Comparison of ENCODE assay signal across 28 cellular contexts in the genomic region with DNA sequence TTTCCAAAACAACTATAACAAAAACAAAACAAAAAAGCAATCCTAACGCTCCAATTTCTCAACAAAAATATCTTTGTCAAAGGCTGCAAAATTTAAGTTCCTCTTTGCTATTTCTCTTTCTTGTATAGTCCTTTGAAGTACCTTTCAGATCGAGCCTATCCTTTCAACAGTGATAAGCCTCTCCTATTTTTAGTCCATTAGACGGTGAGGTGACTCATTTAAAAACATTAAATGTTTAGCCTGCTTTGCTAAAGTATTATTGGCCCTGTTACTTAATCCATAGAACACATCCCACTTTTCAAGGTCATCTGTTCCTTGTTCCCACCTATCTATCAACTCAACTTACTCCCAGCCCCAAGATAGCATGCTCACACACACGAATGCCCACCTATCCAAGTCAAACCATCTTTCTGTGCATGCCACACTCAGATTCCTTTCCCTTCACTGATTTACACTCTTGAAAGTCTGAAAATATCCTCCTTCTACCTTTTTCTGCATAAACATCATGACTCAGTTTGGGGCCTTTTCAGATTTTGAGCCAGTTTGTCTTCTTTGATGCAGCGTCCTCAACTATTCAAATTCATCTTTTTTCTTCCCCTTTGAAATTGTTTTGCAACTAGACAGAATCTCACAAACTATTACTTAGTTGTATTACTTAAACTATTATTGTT.
DNase-seq lines count a peak whose midpoint lies in the region; ATAC-seq and TF ChIP-seq lines count a peak whose summit lies in the region.
"Had no signal": no experiment of that assay in that cellular context is flagged by ENCODE, and none has a peak within 500 bp of the region (broad histone marks: within the 10 kb centered on the region; RNA-seq: fewer than 3 reads in every experiment).

No MANE protein-coding gene starts in this region.

- no peak overlapping the region for H3K27ac ChIP-seq in foreskin keratinocyte
- H3K27ac ChIP-seq: ascending aorta, esophagus squamous epithelium had no signal

- POLR2A ChIA-PET in activated CD8-positive, alpha-beta T cell treated with anti-CD3 and anti-CD28 coated beads for 36 hours (lab: Charles Lee): no interaction called here

- intact Hi-C loops in activated CD8-positive, alpha-beta T cell treated with anti-CD3 and anti-CD28 coated beads for 36 hours (cut with micrococcal nuclease): no loop called here

- TF ChIP-seq CTCF in foreskin keratinocyte (conservative IDR thresholded peaks at IDR 0.05): no peak
- TF ChIP-seq CTCF in activated CD8-positive, alpha-beta T cell treated with anti-CD3 and anti-CD28 coated beads for 36 hours (IDR thresholded peaks at IDR 0.05): no peak

- H3K9me3 Mint-ChIP-seq in activated CD8-positive, alpha-beta T cell treated with anti-CD3 and anti-CD28 coated beads for 36 hours: peaks cover 4% of the 10 kb centered on the region
- peaks cover 9 to 40% of the 10 kb centered on the region in 2 donors for H3K9me3 Mint-ChIP-seq in effector memory CD8-positive, alpha-beta T cell
- H3K9me3 Mint-ChIP-seq: nephron had no signal

- no peak overlapping the region for H3K4me3 Mint-ChIP-seq in activated CD8-positive, alpha-beta T cell treated with anti-CD3 and anti-CD28 coated beads for 36 hours
- no peak overlapping the region for H3K4me3 Mint-ChIP-seq in effector memory CD8-positive, alpha-beta T cell
- H3K4me3 Mint-ChIP-seq: activated CD4-positive, alpha-beta memory T cell treated with anti-CD3 and anti-CD28 coated beads, Interleukin-2, amount 10 ng/mL, durations not matched to agents 7 days and 5 days; activated naive CD4-positive, alpha-beta T cell treated with anti-CD3 and anti-CD28 coated beads for 36 hours; activated T-cell treated with anti-CD3 and anti-CD28 coated beads, Interleukin-2, amount 50 U/mL, for 24 hours; B cell; nephron; T-helper 2 cell treated with Interferon-gamma antibody and Interleukin-4, amounts not matched to agents 5 μg/mL and 100 μg/mL, for 36 hours had no signal

- DNase-seq in NCI-H82 (lab: John Stamatoyannopoulos, UW) (peak; percentile 10), NCI-H82 treated with DMSO at 0.1 percent for 48 hours (lab: John Stamatoyannopoulos, UW; ENCODE audit: unreplicated experiment) (no peak), foreskin keratinocyte (no peak)
- DNase-seq in activated T-cell treated with anti-CD3 and anti-CD28 coated beads, Interleukin-2, amount 50 U/mL, for 1 hour: no peak
- no peak for DNase-seq in activated CD8-positive, alpha-beta T cell treated with anti-CD3 and anti-CD28 coated beads for 36 hours
- no peak for DNase-seq in effector memory CD8-positive, alpha-beta T cell
- DNase-seq: 8988T; activated CD4-positive, alpha-beta memory T cell treated with anti-CD3 and anti-CD28 coated beads, Interleukin-2, amount 10 ng/mL, durations not matched to agents 7 days and 5 days; activated CD4-positive, CD25-positive, alpha-beta regulatory T cell; activated naive CD4-positive, alpha-beta T cell treated with anti-CD3 and anti-CD28 coated beads for 36 hours; activated T-cell treated with anti-CD3 and anti-CD28 coated beads, Interleukin-2, amount 50 U/mL, for 24 hours; Caco-2; cerebellar nuclear complex; effector CD4-positive, alpha-beta T cell; esophagus squamous epithelium; midbrain; NCI-H1436 treated with DMSO at 0.1 percent for 48 hours; posterior cingulate gyrus; stimulated activated CD4-positive, alpha-beta T cell treated with anti-CD3 and anti-CD28 coated beads, Interleukin-4, amount 100 ng/mL, for 1 hour had no signal

- H3K4me1 Mint-ChIP-seq in activated CD8-positive, alpha-beta T cell treated with anti-CD3 and anti-CD28 coated beads for 36 hours (ENCODE audit: low read depth): no peaks in the 10 kb centered on the region
- H3K4me1 Mint-ChIP-seq in effector memory CD8-positive, alpha-beta T cell (ENCODE audit: low read depth in 2 of 2): no peaks in the 10 kb centered on the region
- H3K4me1 Mint-ChIP-seq: activated CD4-positive, alpha-beta memory T cell treated with anti-CD3 and anti-CD28 coated beads, Interleukin-2, amount 10 ng/mL, durations not matched to agents 7 days and 5 days; B cell; nephron had no signal

- CTCF ChIA-PET in activated CD8-positive, alpha-beta T cell treated with anti-CD3 and anti-CD28 coated beads for 36 hours (lab: Charles Lee): no interaction called here

- H3K27me3 Mint-ChIP-seq in activated CD8-positive, alpha-beta T cell treated with anti-CD3 and anti-CD28 coated beads for 36 hours: no peaks in the 10 kb centered on the region
- H3K27me3 Mint-ChIP-seq in effector memory CD8-positive, alpha-beta T cell: no peaks in the 10 kb centered on the region
- H3K27me3 Mint-ChIP-seq: activated CD4-positive, alpha-beta memory T cell treated with anti-CD3 and anti-CD28 coated beads, Interleukin-2, amount 10 ng/mL, durations not matched to agents 7 days and 5 days; activated T-cell treated with anti-CD3 and anti-CD28 coated beads, Interleukin-2, amount 50 U/mL, for 24 hours; B cell had no signal

- H3K4me1 ChIP-seq in foreskin keratinocyte: no peaks in the 10 kb centered on the region
- H3K4me1 ChIP-seq: ascending aorta, Caco-2, esophagus squamous epithelium, HAP-1 had no signal

- no peaks in the 10 kb centered on the region for H3K36me3 Mint-ChIP-seq in activated CD8-positive, alpha-beta T cell treated with anti-CD3 and anti-CD28 coated beads for 36 hours (ENCODE audit: low read depth)
- H3K36me3 Mint-ChIP-seq in effector memory CD8-positive, alpha-beta T cell (ENCODE audit: insufficient read depth): no peaks in the 10 kb centered on the region

- peak; percentile 67 for ATAC-seq in GM21576 (IDR thresholded peaks at IDR 0.05; ENCODE audit: unreplicated experiment)
- ATAC-seq in HG03159 (IDR thresholded peaks at IDR 0.05; ENCODE audit: unreplicated experiment): peak; percentile 43
- ATAC-seq in foreskin keratinocyte: peak; percentile 53
- no peak for ATAC-seq in activated CD8-positive, alpha-beta T cell treated with anti-CD3 and anti-CD28 coated beads for 36 hours
- no peak for ATAC-seq in effector memory CD8-positive, alpha-beta T cell (replicated peaks)
- ATAC-seq: left lobe of liver, Panc1 had no signal

- no peaks in the 10 kb centered on the region for H3K27me3 ChIP-seq in foreskin keratinocyte
- H3K27me3 ChIP-seq: ascending aorta, esophagus squamous epithelium had no signal

- no peak overlapping the region for H3K27ac Mint-ChIP-seq in activated CD8-positive, alpha-beta T cell treated with anti-CD3 and anti-CD28 coated beads for 36 hours
- H3K27ac Mint-ChIP-seq in effector memory CD8-positive, alpha-beta T cell: no peak overlapping the region
- H3K27ac Mint-ChIP-seq: activated CD4-positive, alpha-beta memory T cell treated with anti-CD3 and anti-CD28 coated beads, Interleukin-2, amount 10 ng/mL, durations not matched to agents 7 days and 5 days; activated naive CD4-positive, alpha-beta T cell treated with anti-CD3 and anti-CD28 coated beads for 36 hours; activated T-cell treated with anti-CD3 and anti-CD28 coated beads, Interleukin-2, amount 50 U/mL, for 24 hours; B cell; nephron; T-helper 2 cell treated with Interferon-gamma antibody and Interleukin-4, amounts not matched to agents 5 μg/mL and 100 μg/mL, for 36 hours had no signal

Comparison
In these comparisons a context has a peak if more than half of its experiments do, and no peak if none do; other contexts are left out.
1. ATAC-seq: peak in GM21576 (single experiment), HG03159 (single experiment) and foreskin keratinocyte (single experiment); none in activated CD8-positive, alpha-beta T cell treated with anti-CD3 and anti-CD28 coated beads for 36 hours (single experiment) and effector memory CD8-positive, alpha-beta T cell (single experiment).